Comparison of ENCODE assay signal across 1 cellular context in genomic region chr6:12296255-12296573, GRCh38.
TF ChIP-seq lines count a peak whose summit lies in the region.

No MANE protein-coding gene starts in this region.

TF ChIP-seq in SK-N-SH, 30 proteins besides CTCF, POLR2A, EP300 and RAD21 (continued from another document):
- TF ChIP-seq ZBTB33 (IDR thresholded peaks at IDR 0.05; ENCODE audit: borderline replicate concordance, low read depth) (no peak), CHD2 (IDR thresholded peaks at IDR 0.05; ENCODE audit: low read length, partially characterized antibody) (no peak)
